ENCODE assay signal across 9 cellular contexts in genomic region chr1:24996983-24997893, GRCh38.
A peak's percentile ranks its signal among the peaks of the same experiment; 100 is the strongest.
DNase-seq lines count a peak whose midpoint lies in the region; TF ChIP-seq lines count a peak whose summit lies in the region.
"Had no signal": no experiment of that assay in that cellular context is flagged by ENCODE, and none has a peak within 500 bp of the region (broad histone marks: within the 10 kb centered on the region; RNA-seq: fewer than 3 reads in every experiment).

No MANE protein-coding gene starts in this region.

- intact Hi-C loops in activated T-helper 1 cell treated with anti-CD3 and anti-CD28 coated beads, Interleukin-12 subunit alpha, Interleukin-12 subunit beta, Interleukin-2, Interleukin-4 antibody, amounts not matched to agents 30 ng/mL and 10 ng/mL and 1 ng/mL, durations not matched to agents 14 hours and 24 hours and 36 hours (cut with micrococcal nuclease) = no loop called here
- intact Hi-C loops in colonic mucosa (cut with DNase I) = no loop called here

- H3K4me2 ChIP-seq in neuronal stem cell (ENCODE audit: insufficient read depth, low read length, poor library complexity, severe bottlenecking) = no peak overlapping the region

- peak overlapping the region; percentile 2 for H3K4me3 ChIP-seq in CD8-positive, alpha-beta memory T cell (ENCODE audit: low read length)
- H3K4me3 ChIP-seq in neuronal stem cell (ENCODE audit: low read length in 2 of 2) (no peak overlapping the region), colonic mucosa (no peak overlapping the region)

- no peaks in the 10 kb centered on the region for H3K9me3 Mint-ChIP-seq in CD8-positive, alpha-beta memory T cell
- H3K9me3 Mint-ChIP-seq in activated T-helper 1 cell treated with anti-CD3 and anti-CD28 coated beads, Interleukin-12 subunit alpha, Interleukin-12 subunit beta, Interleukin-2, Interleukin-4 antibody, amounts not matched to agents 30 ng/mL and 10 ng/mL and 1 ng/mL, durations not matched to agents 14 hours and 24 hours and 36 hours = peaks cover 10% of the 10 kb centered on the region

- H3K79me1 ChIP-seq in neuronal stem cell (ENCODE audit: low read depth, low read length) = no peaks in the 10 kb centered on the region

- H2BK5ac ChIP-seq in neuronal stem cell (ENCODE audit: low read length) = peak overlapping the region; percentile 62

- H3K27ac Mint-ChIP-seq in CD8-positive, alpha-beta memory T cell = peak overlapping the region; percentile 70 to 94 (median 90)
- peak overlapping the region; percentile 67 for H3K27ac Mint-ChIP-seq in activated T-helper 1 cell treated with anti-CD3 and anti-CD28 coated beads, Interleukin-12 subunit alpha, Interleukin-12 subunit beta, Interleukin-2, Interleukin-4 antibody, amounts not matched to agents 30 ng/mL and 10 ng/mL and 1 ng/mL, durations not matched to agents 14 hours and 24 hours and 36 hours

- peak overlapping the region; percentile 58 for H2BK120ac ChIP-seq in neuronal stem cell (ENCODE audit: low read depth, low read length)

- H2BK12ac ChIP-seq in neuronal stem cell (ENCODE audit: low read length) = peak overlapping the region; percentile 14

- TF ChIP-seq CTCF in colonic mucosa (IDR thresholded peaks at IDR 0.05) = no peak

- peak overlapping the region; percentile 55 for H3K18ac ChIP-seq in neuronal stem cell (ENCODE audit: low read length)

- H3K27me3 Mint-ChIP-seq in CD8-positive, alpha-beta memory T cell = no peaks in the 10 kb centered on the region
- no peaks in the 10 kb centered on the region for H3K27me3 Mint-ChIP-seq in activated T-helper 1 cell treated with anti-CD3 and anti-CD28 coated beads, Interleukin-12 subunit alpha, Interleukin-12 subunit beta, Interleukin-2, Interleukin-4 antibody, amounts not matched to agents 30 ng/mL and 10 ng/mL and 1 ng/mL, durations not matched to agents 14 hours and 24 hours and 36 hours (ENCODE audit: insufficient read depth)

- no peak overlapping the region for H4K8ac ChIP-seq in neuronal stem cell (ENCODE audit: low read depth, low read length)

- H3K9me3 ChIP-seq in CD8-positive, alpha-beta memory T cell (ENCODE audit: low read length) = no peaks in the 10 kb centered on the region
- H3K9me3 ChIP-seq in neuronal stem cell (replicated peaks in 1 of 2; ENCODE audit: control insufficient read depth in 2 of 2, insufficient read depth in 1 of 2, low read depth in 1 of 2, low read length in 2 of 2) = no peaks in the 10 kb centered on the region
- H3K9me3 ChIP-seq in colonic mucosa = no peaks in the 10 kb centered on the region

- DNase-seq in CD8-positive, alpha-beta memory T cell = peak in 4 of 5 donors; percentile 35 to 85 (median 74)
- peak; percentile 62 to 73 for DNase-seq in Kasumi-1 (lab: John Stamatoyannopoulos, UW)
- no peak for DNase-seq in activated T-helper 1 cell treated with anti-CD3 and anti-CD28 coated beads, Interleukin-12 subunit alpha, Interleukin-12 subunit beta, Interleukin-2, Interleukin-4 antibody, amounts not matched to agents 30 ng/mL and 10 ng/mL and 1 ng/mL, durations not matched to agents 14 hours and 24 hours and 36 hours (ENCODE audit: low spot score)
- no peak for DNase-seq in neuronal stem cell (ENCODE audit: low spot score)
- DNase-seq in EL = no peak
- no peak for DNase-seq in SIG-M5 (lab: John Stamatoyannopoulos, UW)
- no peak for DNase-seq in colonic mucosa
- no peak for DNase-seq in AML-193 (lab: John Stamatoyannopoulos, UW)
- DNase-seq: NCI-H2029 treated with DMSO at 0.1 percent for 48 hours had no signal

- H2AK5ac ChIP-seq in neuronal stem cell (ENCODE audit: low read depth, low read length) = peak overlapping the region; percentile 92

- H2AFZ ChIP-seq in neuronal stem cell (ENCODE audit: low read length) = no peak overlapping the region

- POLR2A ChIA-PET in CD8-positive, alpha-beta memory T cell (lab: Charles Lee) = interaction anchor here (0.6 to 2.2 kb wide), 9 partner anchors 10 to 72 kb away, joined by 3 to 18 read pairs (median 6); no protein-coding TSS in a partner anchor

- H3K4me1 Mint-ChIP-seq in CD8-positive, alpha-beta memory T cell = peaks cover 88 to 93% (median 92%) of the 10 kb centered on the region in 3 donors
- peaks cover 71% of the 10 kb centered on the region for H3K4me1 Mint-ChIP-seq in activated T-helper 1 cell treated with anti-CD3 and anti-CD28 coated beads, Interleukin-12 subunit alpha, Interleukin-12 subunit beta, Interleukin-2, Interleukin-4 antibody, amounts not matched to agents 30 ng/mL and 10 ng/mL and 1 ng/mL, durations not matched to agents 14 hours and 24 hours and 36 hours (ENCODE audit: low read depth)

- no peak overlapping the region for H3K14ac ChIP-seq in neuronal stem cell (ENCODE audit: low read length)

- peak overlapping the region; percentile 36 for H3K9ac ChIP-seq in neuronal stem cell (ENCODE audit: low read depth, low read length, poor library complexity)
- H3K9ac ChIP-seq in colonic mucosa (ENCODE audit: low read depth in 2 of 2, low read length in 2 of 2) = no peak overlapping the region

- CTCF ChIA-PET in CD8-positive, alpha-beta memory T cell (lab: Charles Lee) = interaction anchor here (0.8 to 7.0 kb wide), 11 partner anchors 9 to 104 kb away, joined by 3 to 55 read pairs (median 6); partner anchors contain the start of gene RUNX3

- H4K91ac ChIP-seq in neuronal stem cell (ENCODE audit: low read depth, low read length, poor library complexity) = peak overlapping the region; percentile 42

- no CpG with 5 or more reads among the region's 14 CpGs for WGBS in neuronal stem cell (ENCODE audit: extremely low coverage in 2 of 2, insufficient read length in 2 of 2, insufficient replicate concordance in 1 of 2), 2 donors

- no peak overlapping the region for H3K27ac ChIP-seq in CD8-positive, alpha-beta memory T cell (ENCODE audit: low read depth, low read length)
- no peak overlapping the region for H3K27ac ChIP-seq in neuronal stem cell (replicated peaks; ENCODE audit: low read length)
- H3K27ac ChIP-seq in colonic mucosa = no peak overlapping the region

- H3K36me3 Mint-ChIP-seq in CD8-positive, alpha-beta memory T cell = peaks cover 0 to 5% (median 0%) of the 10 kb centered on the region in 3 donors
- H3K36me3 Mint-ChIP-seq in activated T-helper 1 cell treated with anti-CD3 and anti-CD28 coated beads, Interleukin-12 subunit alpha, Interleukin-12 subunit beta, Interleukin-2, Interleukin-4 antibody, amounts not matched to agents 30 ng/mL and 10 ng/mL and 1 ng/mL, durations not matched to agents 14 hours and 24 hours and 36 hours (ENCODE audit: low read depth) = peaks cover 13% of the 10 kb centered on the region

- H3K36me3 ChIP-seq in CD8-positive, alpha-beta memory T cell (ENCODE audit: insufficient read depth, low read length) = no peaks in the 10 kb centered on the region
- H3K36me3 ChIP-seq in neuronal stem cell (replicated peaks in 1 of 2; ENCODE audit: control insufficient read depth in 2 of 2, insufficient read depth in 2 of 2, low read length in 2 of 2) (no peaks in the 10 kb centered on the region), colonic mucosa (no peaks in the 10 kb centered on the region)

- H3K4ac ChIP-seq in neuronal stem cell (ENCODE audit: low read length) = no peak overlapping the region

- H3K27me3 ChIP-seq in CD8-positive, alpha-beta memory T cell (ENCODE audit: insufficient read depth, low read length, poor library complexity, severe bottlenecking) = no peaks in the 10 kb centered on the region
- H3K27me3 ChIP-seq in neuronal stem cell (ENCODE audit: control insufficient read depth in 3 of 3, insufficient read depth in 3 of 3, low read depth in 1 of 3, low read length in 3 of 3) (peaks cover 0 to 15% (median 0%) of the 10 kb centered on the region in 3 experiments), colonic mucosa (no peaks in the 10 kb centered on the region)

- H3K23ac ChIP-seq in neuronal stem cell (ENCODE audit: low read depth, low read length, poor library complexity) = no peak overlapping the region

- peaks cover 68% of the 10 kb centered on the region for H3K4me1 ChIP-seq in CD8-positive, alpha-beta memory T cell (ENCODE audit: insufficient read depth, low read length)
- H3K4me1 ChIP-seq in neuronal stem cell (ENCODE audit: control insufficient read depth in 2 of 2, insufficient read depth in 1 of 2, low read depth in 1 of 2, low read length in 2 of 2) (no peaks in the 10 kb centered on the region), colonic mucosa (no peaks in the 10 kb centered on the region)

- H2BK15ac ChIP-seq in neuronal stem cell (ENCODE audit: low read length) = no peak overlapping the region

- peak overlapping the region; percentile 5 to 74 (median 58) for H3K4me3 Mint-ChIP-seq in CD8-positive, alpha-beta memory T cell
- no peak overlapping the region for H3K4me3 Mint-ChIP-seq in activated T-helper 1 cell treated with anti-CD3 and anti-CD28 coated beads, Interleukin-12 subunit alpha, Interleukin-12 subunit beta, Interleukin-2, Interleukin-4 antibody, amounts not matched to agents 30 ng/mL and 10 ng/mL and 1 ng/mL, durations not matched to agents 14 hours and 24 hours and 36 hours

Comparison
In these comparisons a context has a peak if more than half of its experiments do, and no peak if none do; other contexts are left out.
1. DNase-seq: peak in CD8-positive, alpha-beta memory T cell (4 of 5) and Kasumi-1 (2 of 2); none in activated T-helper 1 cell treated with anti-CD3 and anti-CD28 coated beads, Interleukin-12 subunit alpha, Interleukin-12 subunit beta, Interleukin-2, Interleukin-4 antibody, amounts not matched to agents 30 ng/mL and 10 ng/mL and 1 ng/mL, durations not matched to agents 14 hours and 24 hours and 36 hours (single experiment), neuronal stem cell (single experiment), EL (single experiment), SIG-M5 (single experiment), colonic mucosa (single experiment) and AML-193 (0 of 2).